ENCODE assay signal across 21 cellular contexts in the genomic region with DNA sequence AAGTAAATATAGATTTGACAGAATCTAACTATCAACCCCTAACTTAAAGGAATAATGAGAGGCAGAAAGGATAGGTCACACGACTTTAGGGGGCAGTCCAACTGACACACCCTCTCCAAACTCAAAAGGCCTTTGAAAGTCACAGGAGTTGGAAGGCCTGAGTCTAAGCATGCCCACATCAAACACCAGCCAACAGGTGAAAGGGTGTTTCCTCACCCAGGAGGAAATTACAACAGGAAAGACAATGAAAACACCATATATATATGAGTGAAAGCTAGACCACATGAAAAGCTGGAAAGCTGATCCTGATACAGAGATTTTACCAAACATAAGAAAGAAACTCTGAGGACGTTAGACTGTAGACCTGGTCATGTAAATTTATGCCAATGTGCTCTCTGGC. TPM values are rescaled to one million over a fixed set of nuclear protein-coding genes. Genes with fewer than 3 reads are reported as not detected.
DNase-seq lines count a peak whose midpoint lies in the region; ATAC-seq and TF ChIP-seq lines count a peak whose summit lies in the region.
"Had no signal": no experiment of that assay in that cellular context is flagged by ENCODE, and none has a peak within 500 bp of the region (broad histone marks: within the 10 kb centered on the region; RNA-seq: fewer than 3 reads in every experiment).

No MANE protein-coding gene starts in this region.

- 47% methylated on average over 2 of the region's 2 CpGs for WGBS in mammary epithelial cell (ENCODE audit: low coverage, missing lambda C conversion rate)

- H3K27me3 Mint-ChIP-seq in T-helper 17 cell, result no peaks in the 10 kb centered on the region
- peaks cover 4% of the 10 kb centered on the region for H3K27me3 Mint-ChIP-seq in central memory CD8-positive, alpha-beta T cell
- peaks cover 2 to 7% of the 10 kb centered on the region in 2 donors for H3K27me3 Mint-ChIP-seq in natural killer cell treated with Interleukin-12 subunit alpha and Interleukin-12 subunit beta and Interleukin-15 and Interleukin-18, amount 100 ng/mL, for 72 hours

- H3K27me3 ChIP-seq in mammary epithelial cell (ENCODE audit: insufficient read depth, low read length), result no peaks in the 10 kb centered on the region
- H3K27me3 ChIP-seq: foreskin keratinocyte had no signal

- TF ChIP-seq CTCF in mammary epithelial cell (conservative IDR thresholded peaks at IDR 0.05 in 1 of 2, IDR thresholded peaks at IDR 0.05 in 1 of 2; ENCODE audit: extremely low read depth in 1 of 2, insufficient read depth in 1 of 2, low read depth in 1 of 2, low read length in 2 of 2), result no peak

- H3K9me3 ChIP-seq in T-helper 17 cell (ENCODE audit: control insufficient read depth, low read length, poor library complexity, severe bottlenecking) (no peaks in the 10 kb centered on the region), mammary epithelial cell (replicated peaks; ENCODE audit: insufficient read depth, low read length) (no peaks in the 10 kb centered on the region)
- H3K9me3 ChIP-seq: HAP-1, prostate gland, SK-N-SH, thoracic aorta had no signal

- peak in 5 of 6 experiments; percentile 30 to 62 (median 56) for DNase-seq in stimulated activated naive CD4-positive, alpha-beta T cell (lab: John Stamatoyannopoulos, UW)
- no peak for DNase-seq in stimulated activated naive CD4-positive, alpha-beta T cell treated with Interleukin-2 at 50 U/mL for 16 hours (lab: John Stamatoyannopoulos, UW)
- DNase-seq in T-helper 17 cell (no peak), mammary epithelial cell (no peak), NCI-H526 treated with DMSO at 0.1 percent for 48 hours (lab: John Stamatoyannopoulos, UW) (no peak), NCI-H2171 treated with DMSO at 0.1 percent for 48 hours (lab: John Stamatoyannopoulos, UW) (no peak)
- DNase-seq in central memory CD8-positive, alpha-beta T cell (ENCODE audit: low spot score in 2 of 2), result no peak
- no peak for DNase-seq in natural killer cell treated with Interleukin-12 subunit alpha and Interleukin-12 subunit beta and Interleukin-15 and Interleukin-18, amount 100 ng/mL, for 72 hours (ENCODE audit: low spot score)
- DNase-seq: effector CD4-positive, alpha-beta T cell; erythroblast; foreskin keratinocyte; left ventricle myocardium superior; NCI-H526; SK-N-SH had no signal

- peaks cover 8% of the 10 kb centered on the region for H3K4me1 ChIP-seq in mammary epithelial cell (ENCODE audit: insufficient read depth, low read length)
- H3K4me1 ChIP-seq: HAP-1, prostate gland had no signal

- H4K20me1 ChIP-seq in mammary epithelial cell (ENCODE audit: insufficient read depth, low read length), result no peaks in the 10 kb centered on the region

- H3K27ac Mint-ChIP-seq in T-helper 17 cell, result peak overlapping the region; percentile 72
- no peak overlapping the region for H3K27ac Mint-ChIP-seq in central memory CD8-positive, alpha-beta T cell (ENCODE audit: low read depth)
- H3K27ac Mint-ChIP-seq in natural killer cell treated with Interleukin-12 subunit alpha and Interleukin-12 subunit beta and Interleukin-15 and Interleukin-18, amount 100 ng/mL, for 72 hours, result no peak overlapping the region

- no peaks in the 10 kb centered on the region for H3K9me3 Mint-ChIP-seq in central memory CD8-positive, alpha-beta T cell
- H3K9me3 Mint-ChIP-seq in natural killer cell treated with Interleukin-12 subunit alpha and Interleukin-12 subunit beta and Interleukin-15 and Interleukin-18, amount 100 ng/mL, for 72 hours, result no peaks in the 10 kb centered on the region
- H3K9me3 Mint-ChIP-seq: neural crest cell had no signal

- no peak overlapping the region for H2AFZ ChIP-seq in mammary epithelial cell (ENCODE audit: low read depth, low read length)

- in situ Hi-C loops in mammary epithelial cell (cut with MboI; ENCODE audit: low sequenced_read_pairs in 2 of 2), result no loop called here

- peak overlapping the region; percentile 45 for H3K4me3 Mint-ChIP-seq in T-helper 17 cell
- peak overlapping the region; percentile 43 for H3K4me3 Mint-ChIP-seq in central memory CD8-positive, alpha-beta T cell
- H3K4me3 Mint-ChIP-seq in natural killer cell treated with Interleukin-12 subunit alpha and Interleukin-12 subunit beta and Interleukin-15 and Interleukin-18, amount 100 ng/mL, for 72 hours, result no peak overlapping the region
- H3K4me3 Mint-ChIP-seq: neural crest cell had no signal

- ATAC-seq in T-helper 17 cell, result peak; percentile 97
- ATAC-seq in central memory CD8-positive, alpha-beta T cell (replicated peaks; ENCODE audit: extremely low read depth, poor library complexity, severe bottlenecking), result peak; percentile 46
- ATAC-seq in natural killer cell treated with Interleukin-12 subunit alpha and Interleukin-12 subunit beta and Interleukin-15 and Interleukin-18, amount 100 ng/mL, for 72 hours, result no peak
- ATAC-seq: foreskin keratinocyte, K562, left ventricle myocardium superior had no signal

- H3K27ac ChIP-seq in mammary epithelial cell (ENCODE audit: insufficient read depth, low read depth, low read length), result no peak overlapping the region
- H3K27ac ChIP-seq: C4-2B, foreskin keratinocyte, prostate gland, RWPE1, thoracic aorta had no signal

- H3K79me2 ChIP-seq in mammary epithelial cell (ENCODE audit: insufficient read depth, low read length), result no peaks in the 10 kb centered on the region

- intact Hi-C loops in mammary epithelial cell (cut with micrococcal nuclease), result no loop called here

- H3K4me2 ChIP-seq in mammary epithelial cell (ENCODE audit: insufficient read depth, low read depth, low read length), result no peak overlapping the region
- H3K4me2 ChIP-seq: SK-N-SH had no signal

- no peak overlapping the region for H3K9ac ChIP-seq in mammary epithelial cell (ENCODE audit: insufficient read depth, low read length)
- H3K9ac ChIP-seq: SK-N-SH had no signal

- no peak overlapping the region for H3K4me3 ChIP-seq in mammary epithelial cell (replicated peaks in 1 of 3; ENCODE audit: insufficient read depth in 1 of 3, low read depth in 2 of 3, low read length in 3 of 3)
- H3K4me3 ChIP-seq: HAP-1, K562, prostate gland, thoracic aorta had no signal

- H3K36me3 Mint-ChIP-seq in T-helper 17 cell (ENCODE audit: low read depth), result no peaks in the 10 kb centered on the region
- no peaks in the 10 kb centered on the region for H3K36me3 Mint-ChIP-seq in central memory CD8-positive, alpha-beta T cell (ENCODE audit: insufficient read depth)
- H3K36me3 Mint-ChIP-seq in natural killer cell treated with Interleukin-12 subunit alpha and Interleukin-12 subunit beta and Interleukin-15 and Interleukin-18, amount 100 ng/mL, for 72 hours, result no peaks in the 10 kb centered on the region

- CTCF ChIA-PET in mammary epithelial cell (lab: Charles Lee; ENCODE audit: low non-redundant PET), result no interaction called here

- dilution Hi-C loops in mammary epithelial cell (cut with HindIII; ENCODE audit: low sequenced_read_pairs), result no loop called here

- BruUV-seq in mammary epithelial cell (replicated peaks; lab: Mats Ljungman, UMichigan), result no TSS peak

- H3K4me1 Mint-ChIP-seq in T-helper 17 cell, result peaks cover 22% of the 10 kb centered on the region
- H3K4me1 Mint-ChIP-seq in central memory CD8-positive, alpha-beta T cell, result peaks cover 16% of the 10 kb centered on the region
- peaks cover 4 to 7% of the 10 kb centered on the region in 2 donors for H3K4me1 Mint-ChIP-seq in natural killer cell treated with Interleukin-12 subunit alpha and Interleukin-12 subunit beta and Interleukin-15 and Interleukin-18, amount 100 ng/mL, for 72 hours (ENCODE audit: low read depth in 2 of 2)
- H3K4me1 Mint-ChIP-seq: neural crest cell had no signal

- no peaks in the 10 kb centered on the region for H3K36me3 ChIP-seq in mammary epithelial cell (ENCODE audit: insufficient read depth, low read length)
- H3K36me3 ChIP-seq: HAP-1, prostate gland, thoracic aorta had no signal

RNA-seq across cellular contexts. Expression of a gene that starts 10.5 kb away (rescaled TPM):
- total RNA-seq in T-helper 17 cell (under 1 TPM; 0.47 to 0.70 TPM), mammary epithelial cell (1 to 10 TPM; 5.2 to 6.8 TPM)
- polyA plus RNA-seq in mammary epithelial cell, result 5.7 TPM
- polyA minus RNA-seq in mammary epithelial cell, result 1.7 TPM
- 1 to 10 TPM; 1.1 to 3.4 TPM for total RNA-seq in natural killer cell treated with Interleukin-12 subunit alpha and Interleukin-12 subunit beta and Interleukin-15 and Interleukin-18, amount 100 ng/mL, for 72 hours

RNA-seq across cellular contexts. Expression of a gene that starts 34.2 kb away (rescaled TPM):
- total RNA-seq in T-helper 17 cell, result 10 to 100 TPM; 13.6 to 15.0 TPM
- total RNA-seq in mammary epithelial cell, result 10 to 100 TPM; 32.0 to 51.2 TPM
- polyA plus RNA-seq in mammary epithelial cell, result 19.2 TPM
- polyA minus RNA-seq in mammary epithelial cell, result 36.2 TPM
- 10 to 100 TPM; 23.0 to 31.7 TPM for total RNA-seq in natural killer cell treated with Interleukin-12 subunit alpha and Interleukin-12 subunit beta and Interleukin-15 and Interleukin-18, amount 100 ng/mL, for 72 hours

Comparison
In these comparisons a context has a peak if more than half of its experiments do, and no peak if none do; other contexts are left out.
1. DNase-seq: peak in stimulated activated naive CD4-positive, alpha-beta T cell (5 of 6); none in stimulated activated naive CD4-positive, alpha-beta T cell treated with Interleukin-2 at 50 U/mL for 16 hours (single experiment), T-helper 17 cell (0 of 3), central memory CD8-positive, alpha-beta T cell (0 of 2), mammary epithelial cell (single experiment), NCI-H526 treated with DMSO at 0.1 percent for 48 hours (single experiment), natural killer cell treated with Interleukin-12 subunit alpha and Interleukin-12 subunit beta and Interleukin-15 and Interleukin-18, amount 100 ng/mL, for 72 hours (single experiment) and NCI-H2171 treated with DMSO at 0.1 percent for 48 hours (single experiment).
2. ATAC-seq: peak in T-helper 17 cell (single experiment) and central memory CD8-positive, alpha-beta T cell (single experiment); none in natural killer cell treated with Interleukin-12 subunit alpha and Interleukin-12 subunit beta and Interleukin-15 and Interleukin-18, amount 100 ng/mL, for 72 hours (0 of 2).